Comparison of ENCODE assay signal across 8 cellular contexts in the genomic region with DNA sequence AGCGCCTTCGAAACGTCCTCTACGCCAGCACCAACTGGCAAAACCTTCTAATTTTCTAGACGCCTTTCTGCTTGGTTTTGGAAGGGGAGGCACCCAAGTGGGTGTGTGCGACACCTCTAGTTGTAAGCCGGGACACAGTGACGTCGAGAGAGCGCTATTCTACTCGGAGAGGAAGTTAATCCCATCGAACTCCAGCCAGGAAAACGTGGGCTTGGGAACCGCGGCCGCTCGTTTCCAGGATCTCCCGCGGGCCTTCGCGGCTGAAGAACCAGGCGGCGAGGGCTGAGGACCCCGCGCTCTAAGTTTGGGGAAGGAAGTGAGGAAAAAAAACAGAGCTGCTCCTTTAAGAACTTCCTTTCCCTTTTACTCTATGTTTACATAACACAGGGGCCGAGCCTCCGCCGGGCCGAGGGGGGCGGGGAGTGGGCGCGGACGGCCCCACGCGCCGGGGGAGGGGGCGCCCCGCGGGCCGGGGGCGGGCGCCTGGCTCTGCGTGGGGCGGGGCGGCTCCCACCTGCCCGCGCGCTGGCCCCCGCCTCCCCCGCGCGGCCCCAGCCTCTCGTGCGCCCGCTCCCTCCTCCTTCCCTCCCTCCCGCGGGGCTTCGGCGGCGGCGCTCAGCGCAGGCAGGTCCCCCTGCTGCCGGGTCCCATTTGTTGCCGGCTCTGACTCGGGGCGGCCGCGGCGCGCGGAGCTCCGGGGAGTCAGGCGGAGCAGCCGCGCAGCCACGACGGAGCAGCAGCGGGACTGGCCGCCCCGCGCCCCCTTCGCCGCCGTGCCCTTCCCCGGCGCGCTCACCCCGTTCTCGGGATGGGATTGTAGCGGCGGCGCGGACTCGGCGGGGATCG. TPM values are rescaled to one million over a fixed set of nuclear protein-coding genes. Genes with fewer than 3 reads are reported as not detected.
A peak's percentile ranks its signal among the peaks of the same experiment; 100 is the strongest.
DNase-seq lines count a peak whose midpoint lies in the region; ATAC-seq and TF ChIP-seq lines count a peak whose summit lies in the region.

A gene with protein sequence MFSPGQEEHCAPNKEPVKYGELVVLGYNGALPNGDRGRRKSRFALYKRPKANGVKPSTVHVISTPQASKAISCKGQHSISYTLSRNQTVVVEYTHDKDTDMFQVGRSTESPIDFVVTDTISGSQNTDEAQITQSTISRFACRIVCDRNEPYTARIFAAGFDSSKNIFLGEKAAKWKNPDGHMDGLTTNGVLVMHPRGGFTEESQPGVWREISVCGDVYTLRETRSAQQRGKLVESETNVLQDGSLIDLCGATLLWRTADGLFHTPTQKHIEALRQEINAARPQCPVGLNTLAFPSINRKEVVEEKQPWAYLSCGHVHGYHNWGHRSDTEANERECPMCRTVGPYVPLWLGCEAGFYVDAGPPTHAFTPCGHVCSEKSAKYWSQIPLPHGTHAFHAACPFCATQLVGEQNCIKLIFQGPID (plus strand): TSS at position 647 of the 846 bp plus-strand sequence. CDS start 250 bp downstream, outside the sequence.

- no peaks in the 10 kb centered on the region for H3K27me3 ChIP-seq in CD4-positive, alpha-beta T cell (ENCODE audit: control insufficient read depth, insufficient read depth, low read length)
- peaks cover 30% of the 10 kb centered on the region for H3K27me3 ChIP-seq in PC-9 (ENCODE audit: insufficient read depth, low read depth)
- H3K27me3 ChIP-seq in muscle layer of duodenum (ENCODE audit: low read depth, low read length), result no peaks in the 10 kb centered on the region

- intact Hi-C loops in CD4-positive, alpha-beta T cell (cut with DNase I, micrococcal nuclease), result loop anchor here (2.0 to 10.0 kb wide), 7 partner anchors 61 to 853 kb away; partner anchors contain the start of genes ATG14 (in 1 of the 2), KTN1 (in 1 of the 2) and TMEM260 (in 1 of the 2)
- intact Hi-C loops in PC-9 (cut with micrococcal nuclease; ENCODE audit: unreplicated experiment), result loop anchor here (2.0 to 5.0 kb wide), 2 partner anchors 223 to 411 kb away; no protein-coding TSS in a partner anchor

- POLR2A ChIA-PET in CD4-positive, alpha-beta T cell (lab: Charles Lee), result interaction anchor here (0.6 to 3.6 kb wide), 22 partner anchors 9 to 1237 kb away, joined by 3 to 16 read pairs (median 4); partner anchors contain the start of genes AP5M1, EXOC5, SOCS4 and TMEM260
- POLR2A ChIA-PET in PC-9 (lab: Charles Lee; ENCODE audit: unreplicated experiment), result interaction anchor here (0.6 to 0.7 kb wide), 3 partner anchors 16 to 755 kb away, joined by 3 to 8 read pairs (median 4); no protein-coding TSS in a partner anchor

- peak within 1 kb of the TSS; percentile 95 for H3K4me3 Mint-ChIP-seq in CD4-positive, alpha-beta T cell

- H3K9me3 Mint-ChIP-seq in CD4-positive, alpha-beta T cell, result no peaks in the 10 kb centered on the region

- peaks cover 8% of the 10 kb centered on the region for H3K27me3 Mint-ChIP-seq in CD4-positive, alpha-beta T cell

- peak; percentile 72 to 87 (median 80) for DNase-seq in CD4-positive, alpha-beta T cell
- DNase-seq in HuH-7 (ENCODE audit: low spot score) (peak; percentile 54), PC-9 (peak; percentile 42 to 78)
- peak; percentile 66 to 77 for DNase-seq in activated T-cell treated with anti-CD3 and anti-CD28 coated beads, Interleukin-2, amount 50 U/mL, for 48 hours
- DNase-seq in stimulated activated CD8-positive, alpha-beta memory T cell treated with anti-CD3 and anti-CD28 coated beads, Interleukin-7, amount 100 ng/mL, for 1 hour (ENCODE audit: low read depth in 2 of 2), result peak; percentile 53 to 65

- no peaks in the 10 kb centered on the region; the same call in 1 of the 2 replicates for H3K9me2 ChIP-seq in PC-9 (ENCODE audit: insufficient read depth)

- peaks cover 52% of the 10 kb centered on the region for H3K4me1 Mint-ChIP-seq in CD4-positive, alpha-beta T cell (ENCODE audit: low read depth)

- H3K4me3 ChIP-seq in PC-9, result peak within 1 kb of the TSS; percentile 71
- H3K4me3 ChIP-seq in muscle layer of duodenum (ENCODE audit: low read depth in 1 of 2, low read length in 2 of 2), result peak within 1 kb of the TSS; percentile 86 to 88

- TF ChIP-seq CTCF in CD4-positive, alpha-beta T cell (IDR thresholded peaks at IDR 0.05), result no peak
- TF ChIP-seq CTCF in PC-9 (conservative IDR thresholded peaks at IDR 0.05), result no peak

- H3K27ac Mint-ChIP-seq in CD4-positive, alpha-beta T cell, result peak within 1 kb of the TSS; percentile 82

- peaks cover 10% of the 10 kb centered on the region for H3K36me3 Mint-ChIP-seq in CD4-positive, alpha-beta T cell (ENCODE audit: low read depth)

- H4K20me1 ChIP-seq in PC-9 (ENCODE audit: insufficient read depth), result no peaks in the 10 kb centered on the region; the same call in 1 of the 2 replicates

- no peaks in the 10 kb centered on the region for H3K79me2 ChIP-seq in PC-9 (ENCODE audit: low read depth)

- ATAC-seq in CD4-positive, alpha-beta T cell (ENCODE audit: poor library complexity), result peak; percentile 81
- ATAC-seq in GM21381 (IDR thresholded peaks at IDR 0.05; ENCODE audit: unreplicated experiment), result peak; percentile 58
- ATAC-seq in esophagus mucosa, result peak; percentile 80

- no peaks in the 10 kb centered on the region for H3K9me3 ChIP-seq in CD4-positive, alpha-beta T cell (ENCODE audit: control insufficient read depth, low read length)
- H3K9me3 ChIP-seq in PC-9 (ENCODE audit: insufficient read depth, low read depth) (no peaks in the 10 kb centered on the region), muscle layer of duodenum (ENCODE audit: control insufficient read depth in 1 of 2, low read length in 2 of 2) (no peaks in the 10 kb centered on the region)

- BruUV-seq in PC-9 (replicated peaks; lab: Mats Ljungman, UMichigan), result no TSS peak

- H2AFZ ChIP-seq in PC-9, result peak within 1 kb of the TSS; percentile 83

- peak within 1 kb of the TSS; percentile 91 for H3K27ac ChIP-seq in CD4-positive, alpha-beta T cell (ENCODE audit: low read depth, low read length)
- no peak within 1 kb of the TSS for H3K27ac ChIP-seq in PC-9
- H3K27ac ChIP-seq in muscle layer of duodenum (ENCODE audit: low read length), result peak within 1 kb of the TSS; percentile 87

- peak within 1 kb of the TSS; percentile 77 for H3K4me2 ChIP-seq in PC-9

- CTCF ChIA-PET in CD4-positive, alpha-beta T cell (lab: Charles Lee), result interaction anchor here (0.6 to 1.4 kb wide), 3 partner anchors 9 to 12 kb away, joined by 3 to 5 read pairs (median 3); no protein-coding TSS in a partner anchor
- CTCF ChIA-PET in PC-9 (lab: Charles Lee), result interaction anchor here (0.5 to 0.6 kb wide), 3 partner anchors 7 to 537 kb away, joined by 3 to 4 read pairs (median 3); no protein-coding TSS in a partner anchor

- H3F3A ChIP-seq in PC-9 (ENCODE audit: insufficient read depth, low read depth), result no peaks in the 10 kb centered on the region

- H3K36me3 ChIP-seq in PC-9 (ENCODE audit: low read depth), result no peaks in the 10 kb centered on the region
- H3K36me3 ChIP-seq in muscle layer of duodenum (ENCODE audit: control insufficient read depth in 1 of 2, insufficient read depth in 2 of 2, low read length in 2 of 2), result no peaks in the 10 kb centered on the region

- no peaks in the 10 kb centered on the region for H3K4me1 ChIP-seq in PC-9 (replicated peaks; ENCODE audit: insufficient read depth)
- peaks cover 0 to 25% of the 10 kb centered on the region in 2 donors for H3K4me1 ChIP-seq in muscle layer of duodenum (ENCODE audit: control insufficient read depth in 1 of 2, insufficient read depth in 2 of 2, low read length in 2 of 2)

RNA-seq across cellular contexts. Expression of the gene that starts here (rescaled TPM):
- 10 to 100 TPM; 12.2 to 15.9 TPM for total RNA-seq in CD4-positive, alpha-beta T cell
- total RNA-seq in PC-9 (2021) (7.9 and 10.0 TPM in 2 replicates), esophagus mucosa (1.8 TPM)
